Comparison of ENCODE assay signal across 32 cellular contexts in genomic region chr14:26839481-26839880, GRCh38.
"Had no signal": no experiment of that assay in that cellular context is flagged by ENCODE, and none has a peak within 500 bp of the region (broad histone marks: within the 10 kb centered on the region; RNA-seq: fewer than 3 reads in every experiment).

No MANE protein-coding gene starts in this region.

- H2AFZ ChIP-seq: parathyroid adenoma had no signal

- H3K4me3 ChIP-seq: adrenal gland, body of pancreas, esophagus muscularis mucosa, psoas muscle, sigmoid colon, stomach, thyroid gland, upper lobe of left lung had no signal

- H3K9me3 ChIP-seq: adrenal gland, body of pancreas, esophagus muscularis mucosa, psoas muscle, sigmoid colon, stomach, thyroid gland, upper lobe of left lung had no signal

- H3K27ac Mint-ChIP-seq: activated naive CD8-positive, alpha-beta T cell treated with anti-CD3 and anti-CD28 coated beads for 36 hours; immature natural killer cell; memory B cell; naive thymus-derived CD4-positive, alpha-beta T cell; stimulated activated naive B cell treated with anti-CD40 and anti-IgM and Interleukin-4, amounts not matched to agents 10 μg/mL and 1 μg/mL and 100 μg/mL, for 72 hours; T-helper 17 cell had no signal

- H3K4me1 Mint-ChIP-seq: activated naive CD8-positive, alpha-beta T cell treated with anti-CD3 and anti-CD28 coated beads for 36 hours; immature natural killer cell; memory B cell; naive thymus-derived CD4-positive, alpha-beta T cell; stimulated activated naive B cell treated with anti-CD40 and anti-IgM and Interleukin-4, amounts not matched to agents 10 μg/mL and 1 μg/mL and 100 μg/mL, for 72 hours; T-helper 17 cell had no signal

- H3K9me3 Mint-ChIP-seq: neural crest cell had no signal

- H3K36me3 ChIP-seq: adrenal gland, esophagus muscularis mucosa, sigmoid colon, stomach, thyroid gland, upper lobe of left lung, WERI-Rb-1 had no signal

- DNase-seq: activated CD4-positive, alpha-beta T cell treated with anti-CD3 and anti-CD28 coated beads for 48 hours; activated CD4-positive, alpha-beta T cell treated with anti-CD3 and anti-CD28 coated beads, Interleukin-2, amount 50 U/mL, for 48 hours; activated CD8-positive, alpha-beta memory T cell treated with anti-CD3 and anti-CD28 coated beads for 24 hours; activated effector memory CD4-positive, alpha-beta T cell treated with Interleukin-2 at 50 U/mL for 16 hours; activated naive CD4-positive, alpha-beta T cell treated with Interleukin-2 at 50 U/mL for 16 hours; activated naive CD8-positive, alpha-beta T cell treated with anti-CD3 and anti-CD28 coated beads for 36 hours; adrenal gland; aorta; body of pancreas; head of caudate nucleus; hypothalamus; immature natural killer cell; kidney; left colon; midbrain; naive thymus-derived CD4-positive, alpha-beta T cell; nucleus accumbens; psoas muscle; sigmoid colon; small intestine; stimulated activated CD4-positive, alpha-beta T cell treated with anti-CD3 and anti-CD28 coated beads, Interleukin-1b, Interleukin-23, amount 100 ng/mL, for 48 hours; stimulated activated naive B cell treated with anti-CD40 and anti-IgM and Interleukin-4, amounts not matched to agents 10 μg/mL and 1 μg/mL and 100 μg/mL, for 72 hours; stomach; T-helper 17 cell; T1000; thyroid gland; upper lobe of left lung; WERI-Rb-1 had no signal

- H3K4me3 Mint-ChIP-seq: activated naive CD8-positive, alpha-beta T cell treated with anti-CD3 and anti-CD28 coated beads for 36 hours; immature natural killer cell; memory B cell; naive thymus-derived CD4-positive, alpha-beta T cell; neural crest cell; stimulated activated naive B cell treated with anti-CD40 and anti-IgM and Interleukin-4, amounts not matched to agents 10 μg/mL and 1 μg/mL and 100 μg/mL, for 72 hours; T-helper 17 cell had no signal

- H3K79me2 ChIP-seq: parathyroid adenoma had no signal

- FAIRE-seq: kidney, small intestine had no signal

- H3K27ac ChIP-seq: adrenal gland, body of pancreas, esophagus muscularis mucosa, parathyroid adenoma, psoas muscle, sigmoid colon, stomach, thyroid gland, upper lobe of left lung, WERI-Rb-1 had no signal

- H3K36me3 Mint-ChIP-seq: activated naive CD8-positive, alpha-beta T cell treated with anti-CD3 and anti-CD28 coated beads for 36 hours; memory B cell; naive thymus-derived CD4-positive, alpha-beta T cell; stimulated activated naive B cell treated with anti-CD40 and anti-IgM and Interleukin-4, amounts not matched to agents 10 μg/mL and 1 μg/mL and 100 μg/mL, for 72 hours had no signal

- H3K27me3 Mint-ChIP-seq: activated naive CD8-positive, alpha-beta T cell treated with anti-CD3 and anti-CD28 coated beads for 36 hours; memory B cell; naive thymus-derived CD4-positive, alpha-beta T cell; stimulated activated naive B cell treated with anti-CD40 and anti-IgM and Interleukin-4, amounts not matched to agents 10 μg/mL and 1 μg/mL and 100 μg/mL, for 72 hours; T-helper 17 cell had no signal

- H3K4me1 ChIP-seq: parathyroid adenoma, psoas muscle had no signal

- H3K27me3 ChIP-seq: adrenal gland, body of pancreas, esophagus muscularis mucosa, sigmoid colon, stomach, thyroid gland, upper lobe of left lung had no signal
